ENCODE assay signal across 24 cellular contexts in the genomic region with DNA sequence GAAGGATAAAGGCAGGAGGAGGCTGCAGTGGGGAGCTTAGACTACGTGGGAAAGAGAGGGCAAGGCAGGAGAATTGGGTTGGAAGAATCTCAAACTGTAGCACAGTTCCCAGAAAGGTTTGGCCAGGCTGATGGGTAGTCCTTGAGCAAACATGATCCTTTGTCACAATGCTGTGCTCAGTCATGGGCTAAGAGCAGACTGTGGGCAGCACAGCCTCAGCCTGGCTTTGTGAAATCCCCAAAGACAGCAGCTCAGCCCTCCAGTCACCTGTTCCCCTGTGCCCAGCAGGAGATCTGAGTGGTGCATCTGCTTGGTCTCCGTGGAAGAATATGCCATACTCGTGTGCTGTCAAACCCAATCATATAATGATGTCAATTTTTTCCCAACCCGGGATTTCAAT. TPM values are rescaled to one million over a fixed set of nuclear protein-coding genes. Genes with fewer than 3 reads are reported as not detected.
"Had no signal": no experiment of that assay in that cellular context is flagged by ENCODE, and none has a peak within 500 bp of the region (broad histone marks: within the 10 kb centered on the region; RNA-seq: fewer than 3 reads in every experiment).

No MANE protein-coding gene starts in this region.

- H3K4me3 Mint-ChIP-seq: endodermal cell; natural killer cell treated with Interleukin-12 subunit alpha and Interleukin-12 subunit beta and Interleukin-15 and Interleukin-18, amount 100 ng/mL, for 72 hours; T-helper 1 cell treated with Interleukin-12 subunit alpha and Interleukin-12 subunit beta and Interleukin-4 antibody, amounts not matched to agents 30 μg/mL and 1 μg/mL, for 36 hours had no signal

- H3K9me3 Mint-ChIP-seq: activated naive CD4-positive, alpha-beta T cell treated with anti-CD3 and anti-CD28 coated beads, Interleukin-2, amount 50 U/mL, for 72 hours; endodermal cell; natural killer cell treated with Interleukin-12 subunit alpha and Interleukin-12 subunit beta and Interleukin-15 and Interleukin-18, amount 100 ng/mL, for 72 hours; T-helper 1 cell treated with Interleukin-12 subunit alpha and Interleukin-12 subunit beta and Interleukin-4 antibody, amounts not matched to agents 30 μg/mL and 1 μg/mL, for 36 hours had no signal

- H3K27ac Mint-ChIP-seq: endodermal cell; T-helper 1 cell treated with Interleukin-12 subunit alpha and Interleukin-12 subunit beta and Interleukin-4 antibody, amounts not matched to agents 30 μg/mL and 1 μg/mL, for 36 hours had no signal

- H3K4me3 ChIP-seq: adrenal gland, cardiac muscle cell, dorsolateral prefrontal cortex, hepatocyte, lower lobe of right lung, tibial nerve, uterus had no signal

- H3K27ac ChIP-seq: adrenal gland, cardiac muscle cell, dorsolateral prefrontal cortex, epithelial cell of prostate, hepatocyte, lower lobe of right lung, neutrophil, tibial nerve, uterus had no signal

- H3K4me1 Mint-ChIP-seq: endodermal cell had no signal

- DNase-seq: activated CD4-positive, alpha-beta T cell treated with anti-CD3 and anti-CD28 coated beads for 1 hour; activated CD8-positive, alpha-beta memory T cell treated with anti-CD3 and anti-CD28 coated beads for 24 hours; activated CD8-positive, alpha-beta memory T cell treated with anti-CD3 and anti-CD28 coated beads, Interleukin-2, amount 50 U/mL, for 48 hours; activated gamma-delta T cell treated with Interleukin-2 at 50 U/mL for 16 hours; activated T-cell treated with anti-CD3 and anti-CD28 coated beads, Interleukin-2, amount 50 U/mL, for 48 hours; endodermal cell; foreskin fibroblast; islet precursor cell; left colon; lower lobe of right lung; stimulated activated CD4-positive, alpha-beta T cell treated with anti-CD3 and anti-CD28 coated beads, Interleukin-12 subunit alpha, Interleukin-12 subunit beta, amount 100 ng/mL, for 4 hours; stimulated activated CD4-positive, alpha-beta T cell treated with anti-CD3 and anti-CD28 coated beads, Interleukin-1b, Interleukin-23, amount 100 ng/mL, for 48 hours; stimulated activated naive CD4-positive, alpha-beta T cell treated with Interleukin-2 at 50 U/mL for 16 hours; uterus had no signal

- ATAC-seq: activated naive CD4-positive, alpha-beta T cell treated with anti-CD3 and anti-CD28 coated beads, Interleukin-2, amount 50 U/mL, for 72 hours; left colon; lower lobe of right lung; natural killer cell treated with Interleukin-12 subunit alpha and Interleukin-12 subunit beta and Interleukin-15 and Interleukin-18, amount 100 ng/mL, for 72 hours had no signal

- H3K4me1 ChIP-seq: adrenal gland, lower lobe of right lung, tibial nerve, uterus had no signal

- H3K36me3 ChIP-seq: adrenal gland, cardiac muscle cell, lower lobe of right lung, neutrophil, tibial nerve, uterus had no signal

- H3K9me3 ChIP-seq: adrenal gland, lower lobe of right lung, neutrophil, tibial nerve, uterus had no signal

- H3K27me3 ChIP-seq: adrenal gland, cardiac muscle cell, dorsolateral prefrontal cortex, hepatocyte, tibial nerve, uterus had no signal

RNA-seq across cellular contexts. Expression of gene C1QTNF1, which starts 40.1 kb away (rescaled TPM):
- total RNA-seq: activated naive CD4-positive, alpha-beta T cell treated with anti-CD3 and anti-CD28 coated beads, Interleukin-2, amount 50 U/mL, for 72 hours; natural killer cell treated with Interleukin-12 subunit alpha and Interleukin-12 subunit beta and Interleukin-15 and Interleukin-18, amount 100 ng/mL, for 72 hours had no signal
